19 cellular contexts compared by ENCODE assay signal in the genomic region with DNA sequence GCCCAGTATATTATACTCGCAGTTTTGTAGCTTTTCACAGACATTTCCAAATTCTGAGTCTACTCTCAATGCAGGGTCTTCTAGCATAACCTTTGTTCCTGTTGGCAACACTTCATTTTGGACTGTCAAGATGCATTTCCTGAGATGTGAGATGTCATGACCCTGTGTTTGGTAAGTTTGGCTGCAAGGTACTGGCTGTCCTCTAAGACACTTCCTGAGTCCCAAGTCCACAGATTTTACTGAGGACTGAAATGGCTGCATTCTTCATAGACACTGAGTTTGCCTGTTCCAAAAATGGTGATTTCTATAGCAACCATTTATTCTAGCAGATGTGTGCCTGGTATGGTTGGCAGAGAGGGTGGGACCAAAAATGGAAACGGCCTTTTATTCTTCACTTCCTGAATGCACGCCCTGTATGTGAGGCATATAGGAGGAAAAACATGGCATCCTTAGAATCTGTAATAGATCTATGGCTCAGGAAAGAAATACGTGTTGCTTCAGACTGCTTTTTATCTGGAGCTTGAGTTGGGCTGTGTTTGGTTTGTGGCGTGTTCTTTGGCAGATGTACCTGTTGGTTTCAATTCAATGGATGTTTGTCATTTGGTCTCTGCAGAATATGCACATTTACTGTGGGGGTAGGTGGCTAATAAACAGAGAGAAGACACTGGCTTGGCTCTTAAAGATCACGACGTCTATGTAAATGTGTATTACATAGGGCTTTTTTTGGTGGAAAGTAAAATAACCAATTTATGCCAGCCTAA.
DNase-seq lines count a peak whose midpoint lies in the region; ATAC-seq and TF ChIP-seq lines count a peak whose summit lies in the region.
"Had no signal": no experiment of that assay in that cellular context is flagged by ENCODE, and none has a peak within 500 bp of the region (broad histone marks: within the 10 kb centered on the region; RNA-seq: fewer than 3 reads in every experiment).

No MANE protein-coding gene starts in this region.

- peaks cover 0 to 1% (median 0%) of the 10 kb centered on the region in 3 donors for H3K36me3 Mint-ChIP-seq in CD8-positive, alpha-beta memory T cell

- CTCF ChIA-PET in CD8-positive, alpha-beta memory T cell (lab: Charles Lee): no interaction called here

- H3K36me3 ChIP-seq in CD8-positive, alpha-beta memory T cell (ENCODE audit: insufficient read depth, low read length): no peaks in the 10 kb centered on the region
- peaks cover 2 to 7% (median 5%) of the 10 kb centered on the region in 3 donors for H3K36me3 ChIP-seq in skeletal muscle tissue (ENCODE audit: control insufficient read depth in 3 of 3, insufficient read depth in 3 of 3, low read length in 3 of 3)
- H3K36me3 ChIP-seq: cardiac muscle cell had no signal

- peaks cover 5 to 55% (median 47%) of the 10 kb centered on the region in 3 donors for H3K4me1 Mint-ChIP-seq in CD8-positive, alpha-beta memory T cell

- peak; percentile 60 for ATAC-seq in left lobe of liver
- ATAC-seq: foreskin keratinocyte had no signal

- H3K4me1 ChIP-seq in CD8-positive, alpha-beta memory T cell (ENCODE audit: insufficient read depth, low read length): no peaks in the 10 kb centered on the region
- H3K4me1 ChIP-seq in skeletal muscle tissue (ENCODE audit: control insufficient read depth in 3 of 3, insufficient read depth in 3 of 3, low read length in 3 of 3): peaks cover 73 to 97% (median 85%) of the 10 kb centered on the region in 3 donors
- H3K4me1 ChIP-seq: foreskin keratinocyte had no signal

- DNase-seq in CD8-positive, alpha-beta memory T cell: no peak
- DNase-seq in left lobe of liver (ENCODE audit: low spot score) (no peak), DMS114 treated with DMSO at 0.1 percent for 48 hours (lab: John Stamatoyannopoulos, UW; ENCODE audit: unreplicated experiment) (no peak), iPS-NIHi7 (ENCODE audit: extremely low spot score) (no peak), NCI-H1048 (lab: John Stamatoyannopoulos, UW) (no peak)
- DNase-seq: activated CD4-positive, alpha-beta T cell treated with anti-CD3 and anti-CD28 coated beads, Interleukin-2, amount 50 U/mL, for 4 hours; activated effector memory CD4-positive, alpha-beta T cell treated with Interleukin-2 at 50 U/mL for 16 hours; AML-193; foreskin keratinocyte; MV-4-11; NCI-H187 treated with DMSO at 0.1 percent for 48 hours; stimulated activated CD4-positive, alpha-beta T cell treated with anti-CD3 and anti-CD28 coated beads, Interleukin-15, amount 100 ng/mL, for 24 hours had no signal

- peaks cover 6 to 12% of the 10 kb centered on the region in 2 donors for H3K27me3 Mint-ChIP-seq in CD8-positive, alpha-beta memory T cell

- H3K9me3 ChIP-seq in CD8-positive, alpha-beta memory T cell (ENCODE audit: low read length): no peaks in the 10 kb centered on the region
- no peaks in the 10 kb centered on the region for H3K9me3 ChIP-seq in skeletal muscle tissue (ENCODE audit: control insufficient read depth in 3 of 3, low read length in 3 of 3)
- H3K9me3 ChIP-seq: Caco-2 had no signal

- H3K4me3 Mint-ChIP-seq in CD8-positive, alpha-beta memory T cell: peak overlapping the region in 1 of 7 donors; percentile 58

- peak overlapping the region in 5 of 8 donors; percentile 13 to 91 (median 79) for H3K27ac Mint-ChIP-seq in CD8-positive, alpha-beta memory T cell

- no peak for TF ChIP-seq CTCF in VCaP (conservative IDR thresholded peaks at IDR 0.05)

- peaks cover 0 to 1% (median 0%) of the 10 kb centered on the region in 5 donors for H3K9me3 Mint-ChIP-seq in CD8-positive, alpha-beta memory T cell

- H3K27ac ChIP-seq in CD8-positive, alpha-beta memory T cell (ENCODE audit: low read depth, low read length): no peak overlapping the region
- H3K27ac ChIP-seq in VCaP (peak overlapping the region; percentile 86), skeletal muscle tissue (ENCODE audit: low read depth, low read length) (peak overlapping the region; percentile 84)
- H3K27ac ChIP-seq: cardiac muscle cell, epithelial cell of prostate, foreskin keratinocyte, SK-N-MC had no signal

- no peak overlapping the region for H3K4me3 ChIP-seq in CD8-positive, alpha-beta memory T cell (ENCODE audit: low read length)
- H3K4me3 ChIP-seq in skeletal muscle tissue (ENCODE audit: low read length in 3 of 3): no peak overlapping the region
- H3K4me3 ChIP-seq: cardiac muscle cell, K562, SK-N-MC had no signal

- POLR2A ChIA-PET in CD8-positive, alpha-beta memory T cell (lab: Charles Lee): no interaction called here

- H3K9ac ChIP-seq in skeletal muscle tissue (ENCODE audit: low read depth in 1 of 3, low read length in 3 of 3): peak overlapping the region in 2 of 3 donors; percentile 27 to 40

- H3K27me3 ChIP-seq in CD8-positive, alpha-beta memory T cell (ENCODE audit: insufficient read depth, low read length, poor library complexity, severe bottlenecking): no peaks in the 10 kb centered on the region
- no peaks in the 10 kb centered on the region for H3K27me3 ChIP-seq in skeletal muscle tissue (ENCODE audit: control insufficient read depth in 3 of 3, insufficient read depth in 3 of 3, low read length in 3 of 3)
- H3K27me3 ChIP-seq: cardiac muscle cell had no signal
